In the genomic region with DNA sequence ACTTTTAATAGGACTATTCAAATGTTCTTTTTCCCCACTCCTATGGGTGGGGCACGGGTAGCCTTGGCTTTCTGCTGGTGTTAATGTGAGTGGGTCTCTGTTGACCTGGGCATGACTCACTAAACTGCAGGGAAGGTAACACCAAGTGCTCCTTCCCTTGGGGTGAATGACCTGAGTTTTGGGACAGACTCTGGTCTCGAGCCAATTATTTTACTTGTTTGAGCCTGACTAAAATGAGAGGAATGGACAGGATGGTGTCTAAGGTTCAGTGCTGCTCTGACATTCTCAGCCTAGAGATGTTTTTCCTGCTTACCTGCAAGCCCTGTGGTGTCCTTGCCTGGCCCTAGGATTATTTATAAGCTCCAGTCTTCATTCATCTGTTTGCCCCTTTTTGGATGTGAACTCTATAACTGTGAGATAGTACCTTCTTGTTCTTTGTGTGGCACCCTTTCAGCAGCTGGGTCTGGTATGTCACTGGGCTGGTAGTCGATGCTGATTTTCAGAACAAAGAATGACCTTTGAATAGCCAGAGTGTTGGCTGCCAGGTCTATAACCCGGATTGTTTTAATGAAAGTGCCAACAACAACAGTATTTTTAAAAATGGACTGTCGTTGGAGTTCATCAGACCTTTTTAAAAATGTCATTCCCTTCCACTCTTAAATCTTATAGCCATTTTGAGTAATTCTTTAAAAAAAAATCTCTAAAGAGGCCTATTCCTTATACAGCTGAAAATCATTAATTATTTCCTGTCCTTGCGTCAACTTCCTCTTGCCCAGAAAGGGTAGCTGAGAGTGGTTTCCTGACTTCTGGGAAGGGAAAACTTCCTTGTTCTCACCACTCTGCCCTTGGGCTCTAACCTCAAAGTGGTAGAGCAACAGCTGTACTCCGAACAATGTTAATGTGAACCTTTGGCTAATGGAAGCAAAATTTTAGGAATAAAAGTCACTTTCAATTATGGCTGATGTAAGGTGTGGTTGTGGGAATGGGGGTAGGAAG, we compare ENCODE assay signal across 1 cellular context.
TF ChIP-seq lines count a peak whose summit lies in the region.

No MANE protein-coding gene starts in this region.

TF ChIP-seq in HCT116, 20 proteins besides CTCF, POLR2A, EP300 and RAD21:
- TF ChIP-seq SRF (IDR thresholded peaks at IDR 0.05; ENCODE audit: low read depth): peak; percentile 64; the same call in 1 of the 2 replicates
- peak; percentile 33 for TF ChIP-seq FOSL1 (IDR thresholded peaks at IDR 0.05; ENCODE audit: low read depth)
- peak; percentile 58 for TF ChIP-seq SP1 (IDR thresholded peaks at IDR 0.05; ENCODE audit: low read depth)
- peak; percentile 53; the same call in 1 of the 2 replicates for TF ChIP-seq CEBPB (IDR thresholded peaks at IDR 0.05; ENCODE audit: low read depth)
